8 cellular contexts compared by ENCODE assay signal in genomic region chr4:80058740-80059139, GRCh38. TPM values are rescaled to one million over a fixed set of nuclear protein-coding genes. Genes with fewer than 3 reads are reported as not detected.
A peak's percentile ranks its signal among the peaks of the same experiment; 100 is the strongest.
DNase-seq lines count a peak whose midpoint lies in the region; ATAC-seq, FAIRE-seq and TF ChIP-seq lines count a peak whose summit lies in the region.

No MANE protein-coding gene starts in this region.

- H3K27me3 ChIP-seq in bronchial epithelial cell (ENCODE audit: control insufficient read depth, insufficient read depth, low read length), result no peaks in the 10 kb centered on the region
- no peaks in the 10 kb centered on the region for H3K27me3 ChIP-seq in upper lobe of left lung

- peaks cover 3% of the 10 kb centered on the region for H3K36me3 ChIP-seq in bronchial epithelial cell (ENCODE audit: control insufficient read depth, insufficient read depth, low read length)
- H3K36me3 ChIP-seq in upper lobe of left lung, result peaks cover 0 to 19% (median 0%) of the 10 kb centered on the region in 4 donors

- FAIRE-seq in bronchial epithelial cell (lab: Jason Lieb, UNC), result no peak

- peak; percentile 99 for ATAC-seq in HG02623 (IDR thresholded peaks at IDR 0.05; ENCODE audit: unreplicated experiment)
- peak; percentile 75 to 91 for ATAC-seq in upper lobe of left lung (ENCODE audit: low FRiP score in 2 of 2)

- H3K4me1 Mint-ChIP-seq in activated CD4-positive, alpha-beta T cell treated with anti-CD3 and anti-CD28 coated beads, Interleukin-2, amount 10 ng/mL, durations not matched to agents 7 days and 5 days, result peaks cover 32% of the 10 kb centered on the region

- peak; percentile 63 for DNase-seq in activated CD4-positive, alpha-beta T cell treated with anti-CD3 and anti-CD28 coated beads, Interleukin-2, amount 10 ng/mL, durations not matched to agents 7 days and 5 days
- DNase-seq in activated CD4-positive, alpha-beta T cell treated with anti-CD3 and anti-CD28 coated beads, Interleukin-2, amount 50 U/mL, for 48 hours, result no peak
- DNase-seq in NB4 (ENCODE audit: low read depth) (peak; percentile 92), bronchial epithelial cell (ENCODE audit: low read depth) (peak; percentile 27), upper lobe of left lung (no peak), NCI-H748 (lab: John Stamatoyannopoulos, UW; ENCODE audit: unreplicated experiment) (no peak)
- no peak for DNase-seq in activated CD4-positive, CD25-positive, alpha-beta regulatory T cell treated with anti-CD3 and anti-CD28 coated beads, Interleukin-2, amount 50 U/mL, for 72 hours

- H3K4me3 Mint-ChIP-seq in activated CD4-positive, alpha-beta T cell treated with anti-CD3 and anti-CD28 coated beads, Interleukin-2, amount 10 ng/mL, durations not matched to agents 7 days and 5 days, result peak overlapping the region; percentile 67

- H3K36me3 Mint-ChIP-seq in activated CD4-positive, alpha-beta T cell treated with anti-CD3 and anti-CD28 coated beads, Interleukin-2, amount 10 ng/mL, durations not matched to agents 7 days and 5 days (ENCODE audit: low read depth), result peaks cover 46% of the 10 kb centered on the region

- H3K4me3 ChIP-seq in NB4 (ENCODE audit: low read depth, low read length) (no peak overlapping the region), bronchial epithelial cell (ENCODE audit: low read depth, low read length) (no peak overlapping the region), upper lobe of left lung (no peak overlapping the region)

- peak overlapping the region; percentile 97 for H3K27ac Mint-ChIP-seq in activated CD4-positive, alpha-beta T cell treated with anti-CD3 and anti-CD28 coated beads, Interleukin-2, amount 10 ng/mL, durations not matched to agents 7 days and 5 days

- H3K4me1 ChIP-seq in upper lobe of left lung, result peaks cover 0 to 7% (median 4%) of the 10 kb centered on the region in 4 donors

- 28 to 39% methylated on average over 2 of the region's 2 CpGs for WGBS in upper lobe of left lung, 2 donors

- peak overlapping the region in 1 of 4 donors; percentile 27 for H3K27ac ChIP-seq in upper lobe of left lung

- H3K27me3 Mint-ChIP-seq in activated CD4-positive, alpha-beta T cell treated with anti-CD3 and anti-CD28 coated beads, Interleukin-2, amount 10 ng/mL, durations not matched to agents 7 days and 5 days, result no peaks in the 10 kb centered on the region

- no peaks in the 10 kb centered on the region for H3K9me3 Mint-ChIP-seq in activated CD4-positive, alpha-beta T cell treated with anti-CD3 and anti-CD28 coated beads, Interleukin-2, amount 10 ng/mL, durations not matched to agents 7 days and 5 days

- CTCF ChIA-PET in activated CD4-positive, alpha-beta T cell treated with anti-CD3 and anti-CD28 coated beads, Interleukin-2, amount 10 ng/mL, durations not matched to agents 7 days and 5 days (lab: Charles Lee), result interaction anchor here (0.9 to 1.9 kb wide), 6 partner anchors 9 to 67 kb away, joined by 3 to 6 read pairs (median 3); no protein-coding TSS in a partner anchor

- TF ChIP-seq CTCF in NB4 (IDR thresholded peaks at IDR 0.05; ENCODE audit: low read depth, low read length) (no peak), bronchial epithelial cell (IDR thresholded peaks at IDR 0.05; ENCODE audit: insufficient read depth, low read length, severe bottlenecking) (no peak), upper lobe of left lung (IDR thresholded peaks at IDR 0.05) (no peak)

- POLR2A ChIA-PET in activated CD4-positive, alpha-beta T cell treated with anti-CD3 and anti-CD28 coated beads, Interleukin-2, amount 10 ng/mL, durations not matched to agents 7 days and 5 days (lab: Charles Lee), result no interaction called here

- no peaks in the 10 kb centered on the region for H3K9me3 ChIP-seq in upper lobe of left lung

- TF ChIP-seq POLR2A in NB4 (IDR thresholded peaks at IDR 0.05; ENCODE audit: extremely low read depth, insufficient read length), result no peak
- no peak for TF ChIP-seq POLR2A in upper lobe of left lung (IDR thresholded peaks at IDR 0.05)

- TF ChIP-seq EP300 in upper lobe of left lung (IDR thresholded peaks at IDR 0.05), result no peak

RNA-seq across cellular contexts. Expression of gene ANTXR2, which starts 14.3 kb away (rescaled TPM):
- 10 to 100 TPM; 27.3 to 30.0 TPM for total RNA-seq in activated CD4-positive, alpha-beta T cell treated with anti-CD3 and anti-CD28 coated beads, Interleukin-2, amount 10 ng/mL, durations not matched to agents 7 days and 5 days
- total RNA-seq in bronchial epithelial cell (17.2 and 35.5 TPM in 2 replicates), upper lobe of left lung (10 to 100 TPM; 26.0 to 61.0 (median 37.5) TPM)

Comparison
In these comparisons a context has a peak if more than half of its experiments do, and no peak if none do; other contexts are left out.
1. DNase-seq: peak in activated CD4-positive, alpha-beta T cell treated with anti-CD3 and anti-CD28 coated beads, Interleukin-2, amount 10 ng/mL, durations not matched to agents 7 days and 5 days (single experiment), NB4 (single experiment) and bronchial epithelial cell (single experiment); none in activated CD4-positive, alpha-beta T cell treated with anti-CD3 and anti-CD28 coated beads, Interleukin-2, amount 50 U/mL, for 48 hours (0 of 2), upper lobe of left lung (0 of 2), activated CD4-positive, CD25-positive, alpha-beta regulatory T cell treated with anti-CD3 and anti-CD28 coated beads, Interleukin-2, amount 50 U/mL, for 72 hours (single experiment) and NCI-H748 (single experiment).